27 cellular contexts compared by ENCODE assay signal in the genomic region with DNA sequence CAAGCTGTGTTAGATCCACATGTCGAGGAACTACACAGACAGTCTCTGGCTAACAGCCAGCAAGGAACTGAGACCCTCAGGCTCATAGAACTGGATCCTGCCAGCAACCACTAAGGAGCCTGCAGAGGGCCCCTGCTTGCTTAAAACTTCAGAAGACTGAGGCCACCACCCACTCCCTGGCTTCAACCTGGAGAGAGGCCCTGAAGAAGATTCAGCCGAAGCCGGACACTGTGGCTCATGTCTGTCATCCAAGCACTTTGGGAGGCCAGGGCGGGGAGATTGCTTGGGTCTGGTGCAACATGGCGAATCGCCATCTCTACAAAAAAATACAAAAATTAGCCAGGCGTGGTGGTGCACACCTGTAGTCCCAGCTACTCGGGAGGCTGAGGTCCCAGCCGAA.
"Had no signal": no experiment of that assay in that cellular context is flagged by ENCODE, and none has a peak within 500 bp of the region (broad histone marks: within the 10 kb centered on the region; RNA-seq: fewer than 3 reads in every experiment).

No MANE protein-coding gene starts in this region.

- H3K27ac Mint-ChIP-seq: activated naive CD4-positive, alpha-beta T cell treated with anti-CD3 and anti-CD28 coated beads, Interleukin-2, amount 50 U/mL, for 24 hours; activated naive CD8-positive, alpha-beta T cell treated with anti-CD3 and anti-CD28 coated beads, Interleukin-2, amount 50 U/mL, for 24 hours; activated T-helper 1 cell treated with anti-CD3 and anti-CD28 coated beads, Interleukin-12 subunit alpha, Interleukin-12 subunit beta, Interleukin-2, Interleukin-4 antibody, amounts not matched to agents 30 ng/mL and 10 ng/mL and 1 ng/mL, durations not matched to agents 14 hours and 24 hours and 36 hours; memory B cell; naive thymus-derived CD8-positive, alpha-beta T cell; T-helper 2 cell treated with Interferon-gamma antibody and Interleukin-4, amounts not matched to agents 5 μg/mL and 100 μg/mL, for 36 hours had no signal

- H3K27ac ChIP-seq: colonic mucosa, gastrocnemius medialis, parathyroid adenoma, psoas muscle, testis, uterus, WERI-Rb-1 had no signal

- H3K9me3 Mint-ChIP-seq: activated naive CD4-positive, alpha-beta T cell treated with anti-CD3 and anti-CD28 coated beads, Interleukin-2, amount 50 U/mL, for 24 hours; activated naive CD8-positive, alpha-beta T cell treated with anti-CD3 and anti-CD28 coated beads, Interleukin-2, amount 50 U/mL, for 24 hours; activated T-helper 1 cell treated with anti-CD3 and anti-CD28 coated beads, Interleukin-12 subunit alpha, Interleukin-12 subunit beta, Interleukin-2, Interleukin-4 antibody, amounts not matched to agents 30 ng/mL and 10 ng/mL and 1 ng/mL, durations not matched to agents 14 hours and 24 hours and 36 hours; naive thymus-derived CD8-positive, alpha-beta T cell; neural crest cell; T-helper 2 cell treated with Interferon-gamma antibody and Interleukin-4, amounts not matched to agents 5 μg/mL and 100 μg/mL, for 36 hours had no signal

- H3K36me3 Mint-ChIP-seq: activated naive CD4-positive, alpha-beta T cell treated with anti-CD3 and anti-CD28 coated beads, Interleukin-2, amount 50 U/mL, for 24 hours; naive thymus-derived CD8-positive, alpha-beta T cell had no signal

- DNase-seq: activated CD4-positive, alpha-beta T cell treated with anti-CD3 and anti-CD28 coated beads for 48 hours; activated CD4-positive, alpha-beta T cell treated with anti-CD3 and anti-CD28 coated beads, Interleukin-2, amount 50 U/mL, for 48 hours; activated CD8-positive, alpha-beta memory T cell treated with anti-CD3 and anti-CD28 coated beads for 24 hours; activated naive CD8-positive, alpha-beta T cell treated with anti-CD3 and anti-CD28 coated beads, Interleukin-2, amount 50 U/mL, for 24 hours; cerebellar nuclear complex; colonic mucosa; effector memory CD4-positive, alpha-beta T cell; erythroblast; gastrocnemius medialis; glutamatergic neuron; naive thymus-derived CD8-positive, alpha-beta T cell; occipital lobe; psoas muscle; stimulated activated CD4-positive, alpha-beta T cell treated with anti-CD3 and anti-CD28 coated beads, Interleukin-4, amount 100 ng/mL, for 1 hour; stimulated activated naive CD8-positive, alpha-beta T cell treated with anti-CD3 and anti-CD28 coated beads, Interleukin-15, Interleukin-2, amounts not matched to agents 100 U/mL and 50 U/mL, for 24 hours; T-helper 1 cell; testis; trophoblast cell; uterus had no signal

- ATAC-seq: activated CD4-positive, CD25-positive, alpha-beta regulatory T cell treated with anti-CD3 and anti-CD28 coated beads, Interleukin-2, amount 50 U/mL, for 24 hours; activated naive CD8-positive, alpha-beta T cell treated with anti-CD3 and anti-CD28 coated beads, Interleukin-2, amount 50 U/mL, for 24 hours; gastrocnemius medialis; naive thymus-derived CD8-positive, alpha-beta T cell; psoas muscle; stimulated activated naive CD8-positive, alpha-beta T cell treated with anti-CD3 and anti-CD28 coated beads, Interleukin-15, Interleukin-2, amounts not matched to agents 100 U/mL and 50 U/mL, for 24 hours had no signal

- H3K4me3 ChIP-seq: colonic mucosa, gastrocnemius medialis, psoas muscle, testis, uterus had no signal

- H3K4me1 ChIP-seq: colonic mucosa, gastrocnemius medialis, parathyroid adenoma, psoas muscle, uterus had no signal

- H3K4me1 Mint-ChIP-seq: activated naive CD4-positive, alpha-beta T cell treated with anti-CD3 and anti-CD28 coated beads, Interleukin-2, amount 50 U/mL, for 24 hours; memory B cell had no signal

- H3K27me3 ChIP-seq: colonic mucosa, testis, uterus had no signal

- H3K9me3 ChIP-seq: colonic mucosa, gastrocnemius medialis, psoas muscle, testis, uterus had no signal

- H3K4me3 Mint-ChIP-seq: activated naive CD4-positive, alpha-beta T cell treated with anti-CD3 and anti-CD28 coated beads, Interleukin-2, amount 50 U/mL, for 24 hours; activated naive CD8-positive, alpha-beta T cell treated with anti-CD3 and anti-CD28 coated beads, Interleukin-2, amount 50 U/mL, for 24 hours; activated T-helper 1 cell treated with anti-CD3 and anti-CD28 coated beads, Interleukin-12 subunit alpha, Interleukin-12 subunit beta, Interleukin-2, Interleukin-4 antibody, amounts not matched to agents 30 ng/mL and 10 ng/mL and 1 ng/mL, durations not matched to agents 14 hours and 24 hours and 36 hours; memory B cell; naive thymus-derived CD8-positive, alpha-beta T cell; neural crest cell; T-helper 2 cell treated with Interferon-gamma antibody and Interleukin-4, amounts not matched to agents 5 μg/mL and 100 μg/mL, for 36 hours had no signal

- H3K36me3 ChIP-seq: colonic mucosa, gastrocnemius medialis, uterus, WERI-Rb-1 had no signal
